ENCODE assay signal across 13 cellular contexts in the genomic region with DNA sequence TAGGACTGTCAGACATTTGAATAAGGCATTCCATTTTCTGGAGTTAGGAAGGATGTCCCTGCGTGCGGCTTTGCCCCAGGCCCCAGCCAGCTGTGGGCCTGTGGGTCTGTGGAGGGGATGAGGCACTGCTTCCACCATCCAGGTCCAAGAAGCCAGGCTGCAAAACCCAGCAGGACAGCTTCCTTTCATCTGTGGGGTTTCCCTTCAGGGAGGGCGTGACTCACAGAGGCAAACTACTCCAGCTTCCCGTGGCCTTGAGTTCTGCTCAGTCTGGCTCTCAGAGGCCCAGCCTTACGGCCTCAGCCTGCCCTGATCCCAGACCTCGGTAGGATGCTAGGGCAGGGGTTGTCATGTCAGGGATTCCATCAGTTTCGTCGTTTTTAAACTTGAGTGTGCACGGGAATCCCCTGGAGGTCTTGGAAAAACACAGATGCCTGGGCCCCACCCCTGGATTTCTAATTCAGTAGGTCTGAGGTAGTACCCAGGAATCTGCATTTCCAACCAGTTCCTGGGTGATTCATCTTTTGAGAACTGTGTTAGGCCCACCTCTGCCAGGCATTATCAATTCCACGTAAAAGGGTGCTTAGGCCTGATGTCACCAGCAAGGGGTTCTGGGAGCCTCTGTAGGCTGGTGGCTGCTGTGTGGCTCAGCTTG. TPM values are rescaled to one million over a fixed set of nuclear protein-coding genes. Genes with fewer than 3 reads are reported as not detected.
DNase-seq lines count a peak whose midpoint lies in the region; ATAC-seq, FAIRE-seq and TF ChIP-seq lines count a peak whose summit lies in the region.
"Had no signal": no experiment of that assay in that cellular context is flagged by ENCODE, and none has a peak within 500 bp of the region (broad histone marks: within the 10 kb centered on the region; RNA-seq: fewer than 3 reads in every experiment).

No MANE protein-coding gene starts in this region.

- no peak overlapping the region for H3K14ac ChIP-seq in trophoblast cell (ENCODE audit: low read length)

- H2BK12ac ChIP-seq in trophoblast cell (ENCODE audit: low read length): no peak overlapping the region

- no peak overlapping the region for H3K4me2 ChIP-seq in trophoblast cell (ENCODE audit: low read length)
- H3K4me2 ChIP-seq: SK-N-SH had no signal

- WGBS in trophoblast cell (ENCODE audit: extremely low coverage, insufficient coverage, insufficient read length): no CpG with 5 or more reads among the region's 10 CpGs

- DNase-seq in activated CD8-positive, alpha-beta memory T cell treated with anti-CD3 and anti-CD28 coated beads for 24 hours: peak; percentile 54
- DNase-seq in activated CD8-positive, alpha-beta memory T cell treated with anti-CD3 and anti-CD28 coated beads, Interleukin-2, amount 50 U/mL, for 4 hours: no peak
- DNase-seq in NCI-H226 (peak; percentile 11), bronchial epithelial cell (ENCODE audit: low read depth) (peak; percentile 27), trophoblast cell (peak; percentile 86 to 92)
- DNase-seq: GF-D8, NCI-H1436, SK-N-SH had no signal

- H3K18ac ChIP-seq in trophoblast cell (ENCODE audit: low read length): no peak overlapping the region

- H2BK120ac ChIP-seq in trophoblast cell (ENCODE audit: insufficient read depth, low read length, poor library complexity): no peak overlapping the region

- no peak overlapping the region for H4K12ac ChIP-seq in trophoblast cell (ENCODE audit: low read depth, low read length)

- no peak overlapping the region for H3K23ac ChIP-seq in trophoblast cell (ENCODE audit: low read length)

- no peak overlapping the region for H4K91ac ChIP-seq in trophoblast cell (ENCODE audit: low read depth, low read length)

- H2BK5ac ChIP-seq in trophoblast cell (ENCODE audit: low read depth, low read length, poor library complexity): no peak overlapping the region

- no peak overlapping the region for H3K4ac ChIP-seq in trophoblast cell (ENCODE audit: low read depth, low read length)

- no peak overlapping the region for H4K8ac ChIP-seq in trophoblast cell (ENCODE audit: low read depth, low read length)

- no peak overlapping the region for H2AFZ ChIP-seq in trophoblast cell (ENCODE audit: insufficient read depth, low read length, poor library complexity)

- no peak for FAIRE-seq in bronchial epithelial cell (lab: Jason Lieb, UNC)

- no peaks in the 10 kb centered on the region for H3K79me2 ChIP-seq in trophoblast cell (ENCODE audit: control insufficient read depth, insufficient read depth, low read length, poor library complexity)

- no peak overlapping the region for H3K9ac ChIP-seq in trophoblast cell (ENCODE audit: low read length)
- H3K9ac ChIP-seq: SK-N-SH had no signal

- H3K27ac ChIP-seq in trophoblast cell (ENCODE audit: low read depth, low read length): no peak overlapping the region

- no peaks in the 10 kb centered on the region for H3K79me1 ChIP-seq in trophoblast cell (ENCODE audit: low read length)

- no peak for TF ChIP-seq CTCF in bronchial epithelial cell (IDR thresholded peaks at IDR 0.05; ENCODE audit: insufficient read depth, low read length, severe bottlenecking)

- H3K36me3 ChIP-seq in bronchial epithelial cell (ENCODE audit: control insufficient read depth, insufficient read depth, low read length) (no peaks in the 10 kb centered on the region), trophoblast cell (ENCODE audit: control insufficient read depth in 1 of 2, insufficient read depth in 2 of 2, low read length in 2 of 2) (no peaks in the 10 kb centered on the region)
- H3K36me3 ChIP-seq: breast epithelium had no signal

- H3K27me3 ChIP-seq in bronchial epithelial cell (ENCODE audit: control insufficient read depth, insufficient read depth, low read length) (no peaks in the 10 kb centered on the region), trophoblast cell (ENCODE audit: insufficient read depth, low read length) (no peaks in the 10 kb centered on the region)
- H3K27me3 ChIP-seq: breast epithelium had no signal

- H3K9me3 ChIP-seq in trophoblast cell (ENCODE audit: insufficient read depth, low read depth, low read length): peaks cover 2% of the 10 kb centered on the region
- H3K9me3 ChIP-seq: breast epithelium, SK-N-SH had no signal

- H3K4me3 ChIP-seq in bronchial epithelial cell (ENCODE audit: low read depth, low read length): no peak overlapping the region
- no peak overlapping the region for H3K4me3 ChIP-seq in trophoblast cell (ENCODE audit: low read depth, low read length)
- H3K4me3 ChIP-seq: breast epithelium had no signal

- no peak for ATAC-seq in GM21723 (IDR thresholded peaks at IDR 0.05; ENCODE audit: unreplicated experiment)
- ATAC-seq in HG03280 (IDR thresholded peaks at IDR 0.05; ENCODE audit: unreplicated experiment): no peak
- ATAC-seq in GM18868 (IDR thresholded peaks at IDR 0.05; ENCODE audit: unreplicated experiment): no peak

- H3K4me1 ChIP-seq in trophoblast cell (ENCODE audit: control insufficient read depth in 1 of 2, insufficient read depth in 2 of 2, low read length in 2 of 2): peaks cover 5 to 7% of the 10 kb centered on the region in 2 experiments
- H3K4me1 ChIP-seq: breast epithelium had no signal

- H2AK5ac ChIP-seq in trophoblast cell (ENCODE audit: low read length): no peak overlapping the region

RNA-seq across cellular contexts. Expression of a gene that starts 32.3 kb away (rescaled TPM):
- total RNA-seq in bronchial epithelial cell: 0.53 and 1.2 TPM in 2 replicates
- 1.1 and 1.2 TPM in 2 replicates for polyA plus RNA-seq in trophoblast cell (2013)
- total RNA-seq: epithelial cell of proximal tubule had no signal
